Comparison of ENCODE assay signal across 31 cellular contexts in genomic region chr6:155373276-155373675, GRCh38.
"Had no signal": no experiment of that assay in that cellular context is flagged by ENCODE, and none has a peak within 500 bp of the region (broad histone marks: within the 10 kb centered on the region; RNA-seq: fewer than 3 reads in every experiment).

No MANE protein-coding gene starts in this region.

- FAIRE-seq: frontal cortex, TTC549 had no signal

- H3K4me1 ChIP-seq: left lung, lower lobe of right lung, neural progenitor cell, right atrium auricular region, stomach, thyroid gland, upper lobe of right lung had no signal

- DNase-seq: activated CD4-positive, alpha-beta memory T cell treated with anti-CD3 and anti-CD28 coated beads, Interleukin-2, amount 10 ng/mL, durations not matched to agents 7 days and 5 days; activated CD4-positive, alpha-beta T cell treated with anti-CD3 and anti-CD28 coated beads, Interleukin-2, amount 10 ng/mL, durations not matched to agents 7 days and 5 days; activated CD4-positive, CD25-positive, alpha-beta regulatory T cell treated with anti-CD3 and anti-CD28 coated beads, Interleukin-2, amount 50 U/mL, for 72 hours; activated naive CD4-positive, alpha-beta T cell; activated T-cell treated with anti-CD3 and anti-CD28 coated beads, Interleukin-2, amount 50 U/mL, for 48 hours; anterior cingulate cortex; brain microvascular endothelial cell; dorsolateral prefrontal cortex; effector memory CD8-positive, alpha-beta T cell; erythroblast; left lung; lower lobe of right lung; mesenchymal stem cell; natural killer cell; occipital lobe; stimulated activated CD4-positive, alpha-beta T cell treated with anti-CD3 and anti-CD28 coated beads, Interleukin-1b, Interleukin-23, amount 100 ng/mL, for 48 hours; stimulated activated CD4-positive, alpha-beta T cell treated with anti-CD3 and anti-CD28 coated beads, Interleukin-4, amount 100 ng/mL, for 4 hours; stimulated activated CD8-positive, alpha-beta memory T cell treated with anti-CD3 and anti-CD28 coated beads, Interleukin-4, amount 100 ng/mL, for 48 hours; stomach; T-helper 1 cell; thyroid gland; upper lobe of right lung had no signal

- H3K27ac Mint-ChIP-seq: activated CD4-positive, alpha-beta memory T cell treated with anti-CD3 and anti-CD28 coated beads, Interleukin-2, amount 10 ng/mL, durations not matched to agents 7 days and 5 days; activated CD4-positive, alpha-beta T cell treated with anti-CD3 and anti-CD28 coated beads, Interleukin-2, amount 10 ng/mL, durations not matched to agents 7 days and 5 days; activated naive CD4-positive, alpha-beta T cell treated with anti-CD3 and anti-CD28 coated beads, Interleukin-2, amount 50 U/mL, for 72 hours; effector memory CD8-positive, alpha-beta T cell; natural killer cell; neural progenitor cell; stimulated activated memory B cell treated with anti-CD40 and anti-IgM and Interleukin-4, amounts not matched to agents 10 μg/mL and 1 μg/mL and 100 μg/mL, for 72 hours; T-helper 2 cell treated with Interferon-gamma antibody and Interleukin-4, amounts not matched to agents 5 μg/mL and 100 μg/mL, for 36 hours had no signal

- H3K4me1 Mint-ChIP-seq: activated CD4-positive, alpha-beta memory T cell treated with anti-CD3 and anti-CD28 coated beads, Interleukin-2, amount 10 ng/mL, durations not matched to agents 7 days and 5 days; activated CD4-positive, alpha-beta T cell treated with anti-CD3 and anti-CD28 coated beads, Interleukin-2, amount 10 ng/mL, durations not matched to agents 7 days and 5 days; natural killer cell; neural progenitor cell; stimulated activated memory B cell treated with anti-CD40 and anti-IgM and Interleukin-4, amounts not matched to agents 10 μg/mL and 1 μg/mL and 100 μg/mL, for 72 hours had no signal

- H3K9ac ChIP-seq: neural progenitor cell had no signal

- H2AFZ ChIP-seq: neural progenitor cell had no signal

- H3K9me3 ChIP-seq: left lung, lower lobe of right lung, right atrium auricular region, stomach, thyroid gland, upper lobe of right lung had no signal

- H3K4me2 ChIP-seq: neural progenitor cell, smooth muscle cell had no signal

- H3K9me3 Mint-ChIP-seq: activated CD4-positive, alpha-beta T cell treated with anti-CD3 and anti-CD28 coated beads, Interleukin-2, amount 10 ng/mL, durations not matched to agents 7 days and 5 days; activated naive CD4-positive, alpha-beta T cell treated with anti-CD3 and anti-CD28 coated beads, Interleukin-2, amount 50 U/mL, for 72 hours; effector memory CD8-positive, alpha-beta T cell; natural killer cell; neural progenitor cell; stimulated activated memory B cell treated with anti-CD40 and anti-IgM and Interleukin-4, amounts not matched to agents 10 μg/mL and 1 μg/mL and 100 μg/mL, for 72 hours; T-helper 2 cell treated with Interferon-gamma antibody and Interleukin-4, amounts not matched to agents 5 μg/mL and 100 μg/mL, for 36 hours had no signal

- H3K36me3 ChIP-seq: brain microvascular endothelial cell, left lung, lower lobe of right lung, neural progenitor cell, right atrium auricular region, stomach, thyroid gland, upper lobe of right lung had no signal

- H3K4me3 Mint-ChIP-seq: activated CD4-positive, alpha-beta memory T cell treated with anti-CD3 and anti-CD28 coated beads, Interleukin-2, amount 10 ng/mL, durations not matched to agents 7 days and 5 days; activated CD4-positive, alpha-beta T cell treated with anti-CD3 and anti-CD28 coated beads, Interleukin-2, amount 10 ng/mL, durations not matched to agents 7 days and 5 days; effector memory CD8-positive, alpha-beta T cell; natural killer cell; neural progenitor cell; stimulated activated memory B cell treated with anti-CD40 and anti-IgM and Interleukin-4, amounts not matched to agents 10 μg/mL and 1 μg/mL and 100 μg/mL, for 72 hours; T-helper 2 cell treated with Interferon-gamma antibody and Interleukin-4, amounts not matched to agents 5 μg/mL and 100 μg/mL, for 36 hours had no signal

- ATAC-seq: activated naive CD4-positive, alpha-beta T cell treated with anti-CD3 and anti-CD28 coated beads, Interleukin-2, amount 50 U/mL, for 72 hours; effector memory CD8-positive, alpha-beta T cell; left lung; lower lobe of right lung; natural killer cell; stimulated activated memory B cell treated with anti-CD40 and anti-IgM and Interleukin-4, amounts not matched to agents 10 μg/mL and 1 μg/mL and 100 μg/mL, for 72 hours; upper lobe of right lung had no signal

- H3K4me3 ChIP-seq: coronary artery, dorsolateral prefrontal cortex, left lung, lower lobe of right lung, neural progenitor cell, right atrium auricular region, smooth muscle cell, stomach, thyroid gland, upper lobe of right lung had no signal

- H3K27me3 ChIP-seq: brain microvascular endothelial cell, left lung, neural progenitor cell, right atrium auricular region, stomach, thyroid gland, upper lobe of right lung had no signal

- H3K27ac ChIP-seq: brain microvascular endothelial cell, coronary artery, dorsolateral prefrontal cortex, left lung, lower lobe of right lung, neural progenitor cell, right atrium auricular region, stomach, thyroid gland, upper lobe of right lung had no signal

- H3K36me3 Mint-ChIP-seq: activated naive CD4-positive, alpha-beta T cell treated with anti-CD3 and anti-CD28 coated beads, Interleukin-2, amount 50 U/mL, for 72 hours; natural killer cell; neural progenitor cell; stimulated activated memory B cell treated with anti-CD40 and anti-IgM and Interleukin-4, amounts not matched to agents 10 μg/mL and 1 μg/mL and 100 μg/mL, for 72 hours had no signal
